In the genomic region with DNA sequence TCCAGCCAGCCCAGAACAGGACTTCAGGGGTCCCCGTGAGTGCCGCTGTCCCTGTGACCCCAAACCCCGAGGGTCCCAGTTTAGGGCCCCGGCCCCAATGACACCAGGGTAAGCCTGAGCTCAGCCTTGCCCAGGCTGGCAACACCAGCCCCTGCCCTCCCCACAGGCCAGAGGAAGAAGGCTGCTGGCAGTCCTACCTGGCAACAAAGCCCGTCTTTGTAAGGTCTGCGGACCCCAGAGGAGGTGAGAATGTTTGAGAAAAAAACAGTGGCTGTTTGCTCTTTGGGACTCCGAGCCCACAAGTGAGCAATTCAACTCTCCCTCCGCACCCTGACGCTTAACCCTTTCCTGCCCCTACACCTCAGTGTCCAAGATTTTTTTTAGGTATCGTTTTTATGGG, we compare ENCODE assay signal across 8 cellular contexts. TPM values are rescaled to one million over a fixed set of nuclear protein-coding genes. Genes with fewer than 3 reads are reported as not detected.
DNase-seq lines count a peak whose midpoint lies in the region; ATAC-seq, FAIRE-seq and TF ChIP-seq lines count a peak whose summit lies in the region.

No MANE protein-coding gene starts in this region.

- H3K4me1 ChIP-seq in PC-9 (replicated peaks; ENCODE audit: insufficient read depth) (no peaks in the 10 kb centered on the region), H1 (replicated peaks in 1 of 4; ENCODE audit: control insufficient read depth in 3 of 4, insufficient read depth in 4 of 4, low read length in 3 of 4) (peaks cover 2 to 17% (median 13%) of the 10 kb centered on the region in 4 experiments)

- H2BK12ac ChIP-seq in H1 (ENCODE audit: low read depth, low read length), result 0 out of 2 replicates have a peak overlapping the region, but pooled peaks have one; percentile 12

- H2BK15ac ChIP-seq in H1 (ENCODE audit: low read length), result peak overlapping the region; percentile 61; the same call in 1 of the 2 replicates

- peak overlapping the region; percentile 83 for H3K56ac ChIP-seq in H1 (replicated peaks; ENCODE audit: insufficient read length, low read depth, low read length)

- no peaks in the 10 kb centered on the region for H3K27me3 Mint-ChIP-seq in naive thymus-derived CD8-positive, alpha-beta T cell

- H3K23ac ChIP-seq in H1 (ENCODE audit: insufficient read length), result no peak overlapping the region

- H3F3A ChIP-seq in PC-9 (ENCODE audit: insufficient read depth, low read depth), result no peaks in the 10 kb centered on the region

- intact Hi-C loops in PC-9 (cut with micrococcal nuclease; ENCODE audit: unreplicated experiment), result no loop called here

- DNase-seq in GM12891 (ENCODE audit: insufficient read length, low spot score), result no peak
- no peak for DNase-seq in PC-9
- DNase-seq in H1 (ENCODE audit: low read depth in 1 of 2, low spot score in 2 of 2), result peak in 1 of 2 experiments; percentile 60
- DNase-seq in naive thymus-derived CD8-positive, alpha-beta T cell, result peak in 2 of 10 donors; percentile 13 to 29
- no peak for DNase-seq in cerebellar cortex (ENCODE audit: low spot score)

- CTCF ChIA-PET in PC-9 (lab: Charles Lee) (interaction anchor here (0.5 to 1.1 kb wide), 2 partner anchors 37 to 589 kb away, joined by 3 to 8 read pairs; partner anchors contain the start of gene MTRFR), H1 (lab: Charles Lee; ENCODE audit: partially characterized antibody) (interaction anchor here (0.6 to 1.3 kb wide), 7 partner anchors 10 to 403 kb away, joined by 3 to 4 read pairs (median 3); partner anchors contain the start of gene MTRFR)

- POLR2A ChIA-PET in PC-9 (lab: Charles Lee; ENCODE audit: unreplicated experiment) (interaction anchor here (0.5 kb wide), 1 partner anchor 298 kb away, joined by 12 read pairs; no protein-coding TSS in a partner anchor), H1 (lab: Charles Lee; ENCODE audit: partially characterized antibody) (interaction anchor here (0.6 to 5.2 kb wide), 26 partner anchors 8 to 332 kb away, joined by 3 to 42 read pairs (median 4); partner anchors contain the start of genes DDX55, KMT5A, MPHOSPH9 and MTRFR)
- POLR2A ChIA-PET in naive thymus-derived CD8-positive, alpha-beta T cell (lab: Charles Lee), result interaction anchor here (0.7 to 4.5 kb wide), 4 partner anchors 9 to 351 kb away, joined by 3 to 24 read pairs (median 3); partner anchors contain the start of genes MPHOSPH9 and MTRFR

- H4K91ac ChIP-seq in H1 (replicated peaks; ENCODE audit: insufficient read length, low read length), result peak overlapping the region; percentile 86

- WGBS in H1 (ENCODE audit: extremely low coverage in 1 of 2, insufficient coverage in 1 of 2, insufficient read length in 1 of 2, insufficient replicate concordance in 2 of 2, low coverage in 1 of 2, low lambda C conversion rate in 2 of 2, missing lambda C conversion rate in 1 of 2), 2 experiments, result 1% methylated on average over 10 of the region's 10 CpGs; no CpG with 5 or more reads in 1 of the 2 experiments

- H3K9me2 ChIP-seq in PC-9 (ENCODE audit: insufficient read depth), result no peaks in the 10 kb centered on the region

- peak overlapping the region; percentile 79 to 92 (median 89) for H3K9ac ChIP-seq in H1 (replicated peaks in 1 of 4; ENCODE audit: extremely low read depth in 1 of 4, low read depth in 3 of 4, low read length in 3 of 4)

- H3K27ac Mint-ChIP-seq in naive thymus-derived CD8-positive, alpha-beta T cell, result peak overlapping the region in 8 of 10 donors; percentile 35 to 70 (median 60)

- no peaks in the 10 kb centered on the region for H3K27me3 ChIP-seq in PC-9 (ENCODE audit: insufficient read depth, low read depth)
- no peaks in the 10 kb centered on the region for H3K27me3 ChIP-seq in H1 (replicated peaks in 1 of 4; ENCODE audit: control insufficient read depth in 3 of 4, extremely low read depth in 1 of 4, insufficient read depth in 3 of 4, low read length in 3 of 4)

- H3K79me2 ChIP-seq in PC-9 (ENCODE audit: low read depth) (peaks cover 17% of the 10 kb centered on the region), H1 (ENCODE audit: control insufficient read depth in 1 of 2, insufficient read depth in 2 of 2, low read length in 2 of 2) (peaks cover 0 to 55% of the 10 kb centered on the region in 2 experiments; a peak in 2 of 4 replicates)

- peak overlapping the region; percentile 91 for H3K4me2 ChIP-seq in PC-9
- peak overlapping the region; percentile 93 to 96 for H3K4me2 ChIP-seq in H1 (ENCODE audit: insufficient read depth in 1 of 2, low read depth in 2 of 2, low read length in 2 of 2)

- H2BK5ac ChIP-seq in H1 (ENCODE audit: low read depth, low read length), result peak overlapping the region; percentile 88

- H3K4me3 ChIP-seq in PC-9 (peak overlapping the region; percentile 68; the same call in 1 of the 2 replicates), H1 (ENCODE audit: extremely low read depth in 1 of 4, insufficient read depth in 2 of 4, low read depth in 3 of 4, low read length in 4 of 4) (peak overlapping the region; percentile 75 to 94 (median 88))

- H3K36me3 ChIP-seq in PC-9 (ENCODE audit: low read depth) (no peaks in the 10 kb centered on the region), H1 (ENCODE audit: control insufficient read depth in 2 of 4, insufficient read depth in 4 of 4, low read length in 3 of 4) (peaks cover 0 to 15% (median 10%) of the 10 kb centered on the region in 4 experiments; a peak in 6 of 8 replicates)

- no peaks in the 10 kb centered on the region for H3K36me3 Mint-ChIP-seq in naive thymus-derived CD8-positive, alpha-beta T cell

- peak overlapping the region; percentile 93 for H3K18ac ChIP-seq in H1 (ENCODE audit: extremely low read depth, low read length)

- H2BK120ac ChIP-seq in H1 (replicated peaks; ENCODE audit: low read depth, low read length), result no peak overlapping the region

- no peak for TF ChIP-seq EP300 in H1 (IDR thresholded peaks at IDR 0.05; ENCODE audit: borderline replicate concordance in 1 of 2, low read depth in 2 of 2, low read length in 2 of 2)

- H3K23me2 ChIP-seq in H1 (ENCODE audit: low read depth, low read length), result peaks cover 9% of the 10 kb centered on the region

- H2BK20ac ChIP-seq in H1 (ENCODE audit: low read length), result no peak overlapping the region

- H3K4me3 Mint-ChIP-seq in naive thymus-derived CD8-positive, alpha-beta T cell, result peak overlapping the region; percentile 74 to 89 (median 84)

- FAIRE-seq in GM12891 (lab: Jason Lieb, UNC) (no peak), H1 (lab: Jason Lieb, UNC) (no peak)

- H4K8ac ChIP-seq in H1 (ENCODE audit: extremely low read depth, insufficient read depth, low read length), result peak overlapping the region; percentile 82; the same call in 1 of the 2 replicates

- H2AFZ ChIP-seq in PC-9 (peak overlapping the region; percentile 75), H1 (ENCODE audit: low read length) (no peak overlapping the region)

- no peak for TF ChIP-seq POLR2A in GM12891 (IDR thresholded peaks at IDR 0.05; ENCODE audit: low read depth, low read length)
- TF ChIP-seq POLR2A in H1 (IDR thresholded peaks at IDR 0.05; ENCODE audit: control extremely low read depth in 1 of 2, low read depth in 2 of 2, low read length in 2 of 2), result peak in 1 of 2 experiments; percentile 67; a peak in 2 of 3 replicates

- 0 out of 2 replicates have a peak overlapping the region, but pooled peaks have one; percentile 71 for H2AK5ac ChIP-seq in H1 (ENCODE audit: low read depth, low read length)

- BruUV-seq in PC-9 (replicated peaks; lab: Mats Ljungman, UMichigan), result TSS peak; percentile 43

- no peak overlapping the region for H3K14ac ChIP-seq in H1 (ENCODE audit: insufficient read length)

- H3K27ac ChIP-seq in PC-9, result no peak overlapping the region
- H3K27ac ChIP-seq in H1 (ENCODE audit: low read depth, low read length), result peak overlapping the region; percentile 85

- no peaks in the 10 kb centered on the region; the same call in 1 of the 2 replicates for H4K20me1 ChIP-seq in PC-9 (ENCODE audit: insufficient read depth)
- peaks cover 8% of the 10 kb centered on the region in 2 experiments for H4K20me1 ChIP-seq in H1 (replicated peaks in 1 of 2; ENCODE audit: control insufficient read depth in 1 of 2, insufficient read depth in 2 of 2, low read length in 2 of 2)

- H3K9me3 Mint-ChIP-seq in naive thymus-derived CD8-positive, alpha-beta T cell, result no peaks in the 10 kb centered on the region

- ATAC-seq in naive thymus-derived CD8-positive, alpha-beta T cell, result peak in 1 of 2 donors; percentile 10
- ATAC-seq in HG02970 (IDR thresholded peaks at IDR 0.05; ENCODE audit: low FRiP score, unreplicated experiment) (no peak), HG02884 (IDR thresholded peaks at IDR 0.05; ENCODE audit: unreplicated experiment) (no peak), HG02763 (IDR thresholded peaks at IDR 0.05; ENCODE audit: unreplicated experiment) (no peak)

- TF ChIP-seq CTCF in PC-9 (conservative IDR thresholded peaks at IDR 0.05) (no peak), H1 (IDR thresholded peaks at IDR 0.05; ENCODE audit: control extremely low read depth in 1 of 3, insufficient read depth in 1 of 3, low read depth in 1 of 3, low read length in 3 of 3) (no peak)

- no peak for TF ChIP-seq RAD21 in H1 (IDR thresholded peaks at IDR 0.05 in 1 of 2, conservative IDR thresholded peaks at IDR 0.05 in 1 of 2; ENCODE audit: low read depth in 2 of 2, low read length in 2 of 2)

- peak overlapping the region; percentile 77 for H4K5ac ChIP-seq in H1 (ENCODE audit: insufficient read length, low read depth, low read length)

- peaks cover 6% of the 10 kb centered on the region for H3K79me1 ChIP-seq in H1 (ENCODE audit: low read depth, low read length)

- H3K4me1 Mint-ChIP-seq in naive thymus-derived CD8-positive, alpha-beta T cell, result peaks cover 9 to 35% (median 30%) of the 10 kb centered on the region in 4 donors

- H3K9me3 ChIP-seq in PC-9 (ENCODE audit: insufficient read depth, low read depth) (no peaks in the 10 kb centered on the region), H1 (ENCODE audit: insufficient read depth in 2 of 2, low read depth in 1 of 2, low read length in 1 of 2) (no peaks in the 10 kb centered on the region)

- peak overlapping the region; percentile 55 for H3K4ac ChIP-seq in H1 (replicated peaks; ENCODE audit: insufficient read length, low read depth, low read length)

RNA-seq across cellular contexts. Expression of gene CDK2AP1, which starts 1.7 kb away (rescaled TPM):
- 64.9 TPM for polyA plus RNA-seq in GM12891 (2012; ENCODE audit: low read depth, missing spikeins)
- total RNA-seq in PC-9 (2021), result 59.8 and 61.7 TPM in 2 replicates
- total RNA-seq in H1 (2021; fragmentation: NEBNext Ultra II Directional; extraction: Animal tissue kit (Norgen Biotek cat#: 25700)), result 224 and 225 TPM in 2 replicates
- polyA plus RNA-seq in H1 (2011; rRNA removed), result 113 and 232 TPM in 2 replicates
- 208 TPM for polyA plus RNA-seq in H1 (2011; cell fraction: cytosol; rRNA removed)
- 54.5 TPM for polyA plus RNA-seq in H1 (2011; cell fraction: nucleus; rRNA removed)
- polyA plus RNA-seq in H1 (2012, experiment 1 of 2), result 161 to 251 TPM (median 168 TPM) in 4 replicates
- 208 TPM for polyA plus RNA-seq in H1 (2012, experiment 2 of 2)
- polyA plus RNA-seq in H1 (2013, experiment 1 of 2), result 239 TPM
- polyA plus RNA-seq in H1 (2013, experiment 2 of 2), result 248 TPM
- polyA minus RNA-seq in H1 (2011; rRNA and poly(A)+ RNA removed), result 75.7 and 102 TPM in 2 replicates
- polyA minus RNA-seq in H1 (2011; cell fraction: cytosol; rRNA and poly(A)+ RNA removed), result 82.2 TPM
- 53.7 TPM for polyA minus RNA-seq in H1 (2011; cell fraction: nucleus; rRNA and poly(A)+ RNA removed)
- 1 to 10 TPM; 7.4 to 7.8 TPM for total RNA-seq in naive thymus-derived CD8-positive, alpha-beta T cell
- polyA plus RNA-seq in naive thymus-derived CD8-positive, alpha-beta T cell, result 1 to 10 TPM; 2.0 to 6.4 (median 5.4) TPM

RNA-seq across cellular contexts. Expression of gene MTRFR, which starts 36.7 kb away (rescaled TPM):
- polyA plus RNA-seq in GM12891 (2012; ENCODE audit: low read depth, missing spikeins), result 7.4 TPM
- total RNA-seq in PC-9 (2021), result 18.6 and 19.4 TPM in 2 replicates
- 12.0 and 12.9 TPM in 2 replicates for total RNA-seq in H1 (2021; fragmentation: NEBNext Ultra II Directional; extraction: Animal tissue kit (Norgen Biotek cat#: 25700))
- 6.9 and 9.2 TPM in 2 replicates for polyA plus RNA-seq in H1 (2011; rRNA removed)
- 11.2 TPM for polyA plus RNA-seq in H1 (2011; cell fraction: cytosol; rRNA removed)
- 9.3 TPM for polyA plus RNA-seq in H1 (2011; cell fraction: nucleus; rRNA removed)
- polyA plus RNA-seq in H1 (2012, experiment 1 of 2), result 13.7 to 18.0 TPM (median 15.6 TPM) in 4 replicates
- polyA plus RNA-seq in H1 (2012, experiment 2 of 2), result 5.5 TPM
- 11.4 TPM for polyA plus RNA-seq in H1 (2013, experiment 1 of 2)
- polyA plus RNA-seq in H1 (2013, experiment 2 of 2), result 12.2 TPM
- polyA minus RNA-seq in H1 (2011; rRNA and poly(A)+ RNA removed), result 10.0 and 10.4 TPM in 2 replicates
- 8.9 TPM for polyA minus RNA-seq in H1 (2011; cell fraction: cytosol; rRNA and poly(A)+ RNA removed)
- polyA minus RNA-seq in H1 (2011; cell fraction: nucleus; rRNA and poly(A)+ RNA removed), result 19.4 TPM
- total RNA-seq in naive thymus-derived CD8-positive, alpha-beta T cell, result 10 to 100 TPM; 61.0 to 62.0 TPM
- 10 to 100 TPM; 45.2 to 63.6 (median 56.5) TPM for polyA plus RNA-seq in naive thymus-derived CD8-positive, alpha-beta T cell

RNA-seq across cellular contexts. Expression of gene MPHOSPH9, which starts 37.0 kb away (rescaled TPM):
- polyA plus RNA-seq in GM12891 (2012; ENCODE audit: low read depth, missing spikeins), result 17.9 TPM
- 46.9 and 58.5 TPM in 2 replicates for total RNA-seq in PC-9 (2021)
- 47.7 and 48.8 TPM in 2 replicates for total RNA-seq in H1 (2021; fragmentation: NEBNext Ultra II Directional; extraction: Animal tissue kit (Norgen Biotek cat#: 25700))
- 6.8 and 8.8 TPM in 2 replicates for polyA plus RNA-seq in H1 (2011; rRNA removed)
- polyA plus RNA-seq in H1 (2011; cell fraction: cytosol; rRNA removed), result 11.4 TPM
- polyA plus RNA-seq in H1 (2011; cell fraction: nucleus; rRNA removed), result 11.4 TPM
- 14.7 to 23.5 TPM (median 16.8 TPM) in 4 replicates for polyA plus RNA-seq in H1 (2012, experiment 1 of 2)
- polyA plus RNA-seq in H1 (2012, experiment 2 of 2), result 0.94 TPM
- polyA plus RNA-seq in H1 (2013, experiment 1 of 2), result 26.1 TPM
- 22.2 TPM for polyA plus RNA-seq in H1 (2013, experiment 2 of 2)
- 23.0 and 46.1 TPM in 2 replicates for polyA minus RNA-seq in H1 (2011; rRNA and poly(A)+ RNA removed)
- polyA minus RNA-seq in H1 (2011; cell fraction: cytosol; rRNA and poly(A)+ RNA removed), result 18.3 TPM
- polyA minus RNA-seq in H1 (2011; cell fraction: nucleus; rRNA and poly(A)+ RNA removed), result 73.2 TPM
- 10 to 100 TPM; 81.1 to 81.8 TPM for total RNA-seq in naive thymus-derived CD8-positive, alpha-beta T cell
- polyA plus RNA-seq in naive thymus-derived CD8-positive, alpha-beta T cell, result 10 to 100 TPM; 33.9 to 53.4 (median 44.8) TPM
